Comparison of ENCODE assay signal across 1 cellular context in the genomic region with DNA sequence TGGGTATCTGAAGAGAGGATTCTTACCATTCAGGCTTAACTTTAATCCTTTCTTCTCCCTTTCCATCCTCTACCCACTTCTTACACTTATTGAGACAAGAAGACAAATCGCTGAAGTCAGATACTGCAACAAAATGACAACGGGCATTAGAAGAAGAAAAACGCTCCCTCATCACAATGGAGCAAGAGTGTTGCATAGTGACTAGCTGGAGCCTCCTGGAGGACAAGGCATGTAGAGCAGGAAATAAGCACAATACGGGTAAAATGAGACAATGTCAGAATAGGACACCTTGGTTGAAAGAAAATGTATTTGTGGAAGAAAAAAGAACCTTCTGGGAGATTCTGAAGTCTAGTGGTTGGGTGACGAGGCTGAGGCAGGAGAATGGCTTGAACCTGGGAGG.
TF ChIP-seq lines count a peak whose summit lies in the region.

No MANE protein-coding gene starts in this region.

TF ChIP-seq in WTC11, 78 proteins besides CTCF, POLR2A, EP300 and RAD21 (continued from another document):
- TF ChIP-seq, protein P1, sequence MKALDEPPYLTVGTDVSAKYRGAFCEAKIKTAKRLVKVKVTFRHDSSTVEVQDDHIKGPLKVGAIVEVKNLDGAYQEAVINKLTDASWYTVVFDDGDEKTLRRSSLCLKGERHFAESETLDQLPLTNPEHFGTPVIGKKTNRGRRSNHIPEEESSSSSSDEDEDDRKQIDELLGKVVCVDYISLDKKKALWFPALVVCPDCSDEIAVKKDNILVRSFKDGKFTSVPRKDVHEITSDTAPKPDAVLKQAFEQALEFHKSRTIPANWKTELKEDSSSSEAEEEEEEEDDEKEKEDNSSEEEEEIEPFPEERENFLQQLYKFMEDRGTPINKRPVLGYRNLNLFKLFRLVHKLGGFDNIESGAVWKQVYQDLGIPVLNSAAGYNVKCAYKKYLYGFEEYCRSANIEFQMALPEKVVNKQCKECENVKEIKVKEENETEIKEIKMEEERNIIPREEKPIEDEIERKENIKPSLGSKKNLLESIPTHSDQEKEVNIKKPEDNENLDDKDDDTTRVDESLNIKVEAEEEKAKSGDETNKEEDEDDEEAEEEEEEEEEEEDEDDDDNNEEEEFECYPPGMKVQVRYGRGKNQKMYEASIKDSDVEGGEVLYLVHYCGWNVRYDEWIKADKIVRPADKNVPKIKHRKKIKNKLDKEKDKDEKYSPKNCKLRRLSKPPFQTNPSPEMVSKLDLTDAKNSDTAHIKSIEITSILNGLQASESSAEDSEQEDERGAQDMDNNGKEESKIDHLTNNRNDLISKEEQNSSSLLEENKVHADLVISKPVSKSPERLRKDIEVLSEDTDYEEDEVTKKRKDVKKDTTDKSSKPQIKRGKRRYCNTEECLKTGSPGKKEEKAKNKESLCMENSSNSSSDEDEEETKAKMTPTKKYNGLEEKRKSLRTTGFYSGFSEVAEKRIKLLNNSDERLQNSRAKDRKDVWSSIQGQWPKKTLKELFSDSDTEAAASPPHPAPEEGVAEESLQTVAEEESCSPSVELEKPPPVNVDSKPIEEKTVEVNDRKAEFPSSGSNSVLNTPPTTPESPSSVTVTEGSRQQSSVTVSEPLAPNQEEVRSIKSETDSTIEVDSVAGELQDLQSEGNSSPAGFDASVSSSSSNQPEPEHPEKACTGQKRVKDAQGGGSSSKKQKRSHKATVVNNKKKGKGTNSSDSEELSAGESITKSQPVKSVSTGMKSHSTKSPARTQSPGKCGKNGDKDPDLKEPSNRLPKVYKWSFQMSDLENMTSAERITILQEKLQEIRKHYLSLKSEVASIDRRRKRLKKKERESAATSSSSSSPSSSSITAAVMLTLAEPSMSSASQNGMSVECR (CRISPR knock-in tag; IDR thresholded peaks at IDR 0.05; ENCODE audit: borderline replicate concordance): no peak
- TF ChIP-seq GABPB1 (CRISPR knock-in tag; IDR thresholded peaks at IDR 0.05): no peak
- no peak for TF ChIP-seq FOXJ3 (CRISPR knock-in tag; IDR thresholded peaks at IDR 0.05; ENCODE audit: borderline replicate concordance)
- TF ChIP-seq, protein P2, sequence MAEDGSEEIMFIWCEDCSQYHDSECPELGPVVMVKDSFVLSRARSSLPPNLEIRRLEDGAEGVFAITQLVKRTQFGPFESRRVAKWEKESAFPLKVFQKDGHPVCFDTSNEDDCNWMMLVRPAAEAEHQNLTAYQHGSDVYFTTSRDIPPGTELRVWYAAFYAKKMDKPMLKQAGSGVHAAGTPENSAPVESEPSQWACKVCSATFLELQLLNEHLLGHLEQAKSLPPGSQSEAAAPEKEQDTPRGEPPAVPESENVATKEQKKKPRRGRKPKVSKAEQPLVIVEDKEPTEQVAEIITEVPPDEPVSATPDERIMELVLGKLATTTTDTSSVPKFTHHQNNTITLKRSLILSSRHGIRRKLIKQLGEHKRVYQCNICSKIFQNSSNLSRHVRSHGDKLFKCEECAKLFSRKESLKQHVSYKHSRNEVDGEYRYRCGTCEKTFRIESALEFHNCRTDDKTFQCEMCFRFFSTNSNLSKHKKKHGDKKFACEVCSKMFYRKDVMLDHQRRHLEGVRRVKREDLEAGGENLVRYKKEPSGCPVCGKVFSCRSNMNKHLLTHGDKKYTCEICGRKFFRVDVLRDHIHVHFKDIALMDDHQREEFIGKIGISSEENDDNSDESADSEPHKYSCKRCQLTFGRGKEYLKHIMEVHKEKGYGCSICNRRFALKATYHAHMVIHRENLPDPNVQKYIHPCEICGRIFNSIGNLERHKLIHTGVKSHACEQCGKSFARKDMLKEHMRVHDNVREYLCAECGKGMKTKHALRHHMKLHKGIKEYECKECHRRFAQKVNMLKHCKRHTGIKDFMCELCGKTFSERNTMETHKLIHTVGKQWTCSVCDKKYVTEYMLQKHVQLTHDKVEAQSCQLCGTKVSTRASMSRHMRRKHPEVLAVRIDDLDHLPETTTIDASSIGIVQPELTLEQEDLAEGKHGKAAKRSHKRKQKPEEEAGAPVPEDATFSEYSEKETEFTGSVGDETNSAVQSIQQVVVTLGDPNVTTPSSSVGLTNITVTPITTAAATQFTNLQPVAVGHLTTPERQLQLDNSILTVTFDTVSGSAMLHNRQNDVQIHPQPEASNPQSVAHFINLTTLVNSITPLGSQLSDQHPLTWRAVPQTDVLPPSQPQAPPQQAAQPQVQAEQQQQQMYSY (CRISPR knock-in tag; IDR thresholded peaks at IDR 0.05): no peak
- TF ChIP-seq TEAD4 (CRISPR knock-in tag; IDR thresholded peaks at IDR 0.05): no peak
- no peak for TF ChIP-seq SOX15 (CRISPR knock-in tag; IDR thresholded peaks at IDR 0.05)
- no peak for TF ChIP-seq MXD4 (CRISPR knock-in tag; IDR thresholded peaks at IDR 0.05; ENCODE audit: borderline replicate concordance)
- no peak for TF ChIP-seq RELA (CRISPR knock-in tag; IDR thresholded peaks at IDR 0.05; ENCODE audit: borderline replicate concordance)
- no peak for TF ChIP-seq SMAD3 (CRISPR knock-in tag; IDR thresholded peaks at IDR 0.05; ENCODE audit: borderline replicate concordance)
- no peak for TF ChIP-seq USF1 (CRISPR knock-in tag; IDR thresholded peaks at IDR 0.05)
- no peak for TF ChIP-seq NR2C2 (CRISPR knock-in tag; IDR thresholded peaks at IDR 0.05)
- no peak for TF ChIP-seq CREM (CRISPR knock-in tag; IDR thresholded peaks at IDR 0.05)
- no peak for TF ChIP-seq MLX (CRISPR knock-in tag; IDR thresholded peaks at IDR 0.05)
- no peak for TF ChIP-seq EMX1 (CRISPR knock-in tag; IDR thresholded peaks at IDR 0.05)
- no peak for TF ChIP-seq KAT7 (CRISPR knock-in tag; IDR thresholded peaks at IDR 0.05; ENCODE audit: borderline replicate concordance)
